In the genomic region with DNA sequence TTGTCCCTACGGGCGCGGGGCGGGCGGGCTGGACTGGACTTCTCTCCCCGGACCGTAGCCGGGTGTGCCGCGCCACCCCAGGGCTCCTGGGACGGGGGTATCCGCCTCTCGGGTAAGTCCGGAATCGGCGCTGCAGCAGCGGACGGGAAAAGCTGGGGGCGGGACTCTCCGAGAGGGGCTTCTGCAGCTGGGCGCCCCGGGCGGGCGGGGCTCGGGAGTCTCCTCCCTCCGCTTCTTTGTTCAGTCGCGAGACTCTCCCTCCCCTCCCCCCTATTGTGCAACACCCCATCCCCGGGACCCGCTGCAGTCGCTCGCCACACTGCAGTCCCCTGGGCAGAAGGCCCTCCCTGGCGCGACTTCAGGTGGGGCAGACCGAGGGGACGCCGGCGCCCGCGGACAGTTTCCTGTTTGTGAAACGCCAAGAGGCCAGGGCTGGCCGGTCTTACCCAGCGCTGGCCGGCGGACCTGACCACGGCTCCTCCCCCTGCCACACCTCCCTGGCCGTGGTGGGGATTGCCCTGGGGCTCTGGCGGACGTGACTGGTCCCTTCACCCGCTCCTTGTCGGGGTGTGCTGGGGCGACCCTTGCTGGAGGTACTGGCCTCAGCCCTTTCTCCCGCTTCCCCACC, we compare ENCODE assay signal across 8 cellular contexts. TPM values are rescaled to one million over a fixed set of nuclear protein-coding genes. Genes with fewer than 3 reads are reported as not detected.
DNase-seq lines count a peak whose midpoint lies in the region; ATAC-seq and TF ChIP-seq lines count a peak whose summit lies in the region.

No MANE protein-coding gene starts in this region.

- peak; percentile 52 for ATAC-seq in HG03175 (IDR thresholded peaks at IDR 0.05; ENCODE audit: unreplicated experiment)
- peak; percentile 7 to 22 for ATAC-seq in activated CD4-positive, CD25-positive, alpha-beta regulatory T cell treated with anti-CD3 and anti-CD28 coated beads, Interleukin-2, amount 50 U/mL, for 24 hours

- H3K4me3 ChIP-seq in AG04449 (ENCODE audit: low read depth, low read length) = peak overlapping the region; percentile 96

- H3K9me3 Mint-ChIP-seq in chondrocyte (ENCODE audit: low read depth) = no peaks in the 10 kb centered on the region

- H3K36me3 Mint-ChIP-seq in chondrocyte (ENCODE audit: low read depth) = peaks cover 14% of the 10 kb centered on the region

- H3K4me3 Mint-ChIP-seq in chondrocyte (ENCODE audit: unreplicated experiment) = peak overlapping the region; percentile 92

- peak overlapping the region; percentile 90 for H3K27ac Mint-ChIP-seq in chondrocyte (ENCODE audit: unreplicated experiment)

- peak; percentile 17 for TF ChIP-seq POLR2A in GM18951 (IDR thresholded peaks at IDR 0.05; ENCODE audit: extremely low read depth, insufficient read depth, insufficient read length)

- peaks cover 32% of the 10 kb centered on the region for H3K4me1 Mint-ChIP-seq in chondrocyte (ENCODE audit: low read depth)

- TF ChIP-seq CTCF in AG04449 (IDR thresholded peaks at IDR 0.05; ENCODE audit: insufficient read depth, low read length, missing control alignments) (no peak), chondrocyte (IDR thresholded peaks at IDR 0.05) (no peak)

- no peak for DNase-seq in AG04449 (ENCODE audit: low read depth, low spot score)
- DNase-seq in NCI-H345 treated with DMSO at 0.1 percent for 48 hours (lab: John Stamatoyannopoulos, UW; ENCODE audit: unreplicated experiment) = peak; percentile 58
- DNase-seq in chondrocyte (ENCODE audit: low spot score) = peak; percentile 98
- peak; percentile 77 for DNase-seq in kidney glomerular epithelial cell (lab: John Stamatoyannopoulos, UW)
- DNase-seq in stimulated activated CD4-positive, alpha-beta T cell treated with anti-CD3 and anti-CD28 coated beads, Interleukin-15, amount 100 ng/mL, for 24 hours = peak; percentile 80

- in situ Hi-C loops in GM18951 (cut with MboI; ENCODE audit: low sequenced_read_pairs, unreplicated experiment) = no loop called here

- CTCF ChIA-PET in AG04449 (lab: Yijun Ruan, JAX) = interaction anchor here (1.4 to 2.1 kb wide), 2 partner anchors 46 to 84 kb away, joined by 3 to 10 read pairs; no protein-coding TSS in a partner anchor

- H3K27me3 Mint-ChIP-seq in chondrocyte (ENCODE audit: low read depth) = no peaks in the 10 kb centered on the region

- POLR2A ChIA-PET in AG04449 (lab: Yijun Ruan, JAX) = interaction anchor here (0.8 to 1.6 kb wide), 4 partner anchors 10 to 85 kb away, joined by 4 to 6 read pairs (median 4); a partner anchor contains a TSS

RNA-seq across cellular contexts. Expression of a gene that starts 1.0 kb away (rescaled TPM):
- 42.4 to 52.5 TPM (median 48.1 TPM) in 3 replicates for total RNA-seq in chondrocyte
